In the genomic region with DNA sequence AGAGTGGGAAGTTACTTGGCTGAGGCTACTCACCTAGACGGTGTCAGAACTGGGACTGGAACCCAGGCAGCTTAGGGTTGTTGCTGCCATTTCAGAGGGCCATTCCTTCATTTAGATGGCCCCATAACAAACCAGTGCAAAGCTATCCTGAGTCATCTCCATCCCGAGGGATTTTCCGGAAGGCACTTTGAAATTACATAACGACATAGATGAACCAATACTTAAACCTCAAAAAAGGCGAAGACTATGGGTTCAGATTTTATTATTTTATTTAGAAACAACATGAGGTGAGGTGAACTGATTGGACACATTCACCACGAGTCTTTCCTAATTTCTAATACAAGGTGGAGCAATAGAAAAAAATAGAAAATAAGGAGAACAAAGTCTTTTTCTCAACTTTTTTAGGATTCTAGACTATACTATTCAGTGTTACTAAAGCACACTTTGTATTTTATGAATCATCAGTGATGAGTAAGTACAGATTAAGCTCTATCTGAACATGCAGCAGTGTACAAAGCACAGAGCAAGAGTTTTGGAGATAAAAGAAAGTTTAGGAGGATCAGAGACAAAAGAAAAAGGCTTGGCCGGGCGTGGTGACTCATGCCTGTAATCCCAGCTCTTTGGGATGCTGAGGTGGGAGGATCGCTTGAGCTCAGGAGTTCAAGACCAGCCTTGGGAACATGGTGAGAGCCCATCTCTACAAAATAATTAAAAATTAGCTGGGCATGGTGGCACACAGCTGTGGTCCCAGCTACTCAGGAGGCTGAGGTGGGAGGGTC, we compare ENCODE assay signal across 12 cellular contexts.
A peak's percentile ranks its signal among the peaks of the same experiment; 100 is the strongest.
DNase-seq lines count a peak whose midpoint lies in the region; ATAC-seq, FAIRE-seq and TF ChIP-seq lines count a peak whose summit lies in the region.
"Had no signal": no experiment of that assay in that cellular context is flagged by ENCODE, and none has a peak within 500 bp of the region (broad histone marks: within the 10 kb centered on the region; RNA-seq: fewer than 3 reads in every experiment).

No MANE protein-coding gene starts in this region.

- DNase-seq in HPDE6-E6E7 (ENCODE audit: extremely low spot score) (peak; percentile 58), K562 (ENCODE audit: extremely low read depth in 1 of 4, low spot score in 3 of 4) (no peak), kidney epithelial cell (ENCODE audit: low read depth) (peak; percentile 42), hepatocyte (ENCODE audit: low spot score) (no peak), NCI-H526 treated with DMSO at 0.1 percent for 48 hours (lab: John Stamatoyannopoulos, UW) (no peak), tibial nerve (ENCODE audit: low spot score in 2 of 2) (no peak), Ammon's horn (ENCODE audit: low spot score) (no peak)
- DNase-seq: activated CD4-positive, CD25-positive, alpha-beta regulatory T cell treated with anti-CD3 and anti-CD28 coated beads, Interleukin-2, amount 50 U/mL, for 72 hours; activated naive CD8-positive, alpha-beta T cell treated with anti-CD3 and anti-CD28 coated beads, Interleukin-2, amount 10 ng/mL, durations not matched to agents 7 days and 5 days; CD4-positive, alpha-beta memory T cell; NCI-H1417 had no signal

- no peak overlapping the region for H2AFZ ChIP-seq in ACC112 (ENCODE audit: low read length, unreplicated experiment)
- no peak overlapping the region for H2AFZ ChIP-seq in K562 (ENCODE audit: low read depth, low read length)
- no peak overlapping the region for H2AFZ ChIP-seq in hepatocyte

- CTCF ChIA-PET in K562 (lab: Yijun Ruan, JAX; ENCODE audit: low intra/inter-chr PET ratio), result no interaction called here

- H3K4me1 ChIP-seq in ACC112 (ENCODE audit: control insufficient read depth, insufficient read depth, low read length, unreplicated experiment) (peaks cover 47% of the 10 kb centered on the region), K562 (replicated peaks in 1 of 2; ENCODE audit: control insufficient read depth in 2 of 2, insufficient read depth in 2 of 2, low read length in 2 of 2) (no peaks in the 10 kb centered on the region), hepatocyte (ENCODE audit: insufficient read depth) (no peaks in the 10 kb centered on the region), tibial nerve (no peaks in the 10 kb centered on the region)

- no peak for TF ChIP-seq CTCF in K562 (IDR thresholded peaks at IDR 0.05 in 2 of 3, conservative IDR thresholded peaks at IDR 0.05 in 1 of 3; ENCODE audit: insufficient read depth in 2 of 3, low read depth in 1 of 3, low read length in 3 of 3)
- TF ChIP-seq CTCF in kidney epithelial cell (IDR thresholded peaks at IDR 0.05; ENCODE audit: insufficient read depth, low read length, poor library complexity, severe bottlenecking), result no peak
- TF ChIP-seq CTCF in hepatocyte (IDR thresholded peaks at IDR 0.05; ENCODE audit: poor library complexity), result no peak
- no peak for TF ChIP-seq CTCF in tibial nerve (IDR thresholded peaks at IDR 0.05)

- BruUV-seq in K562 (replicated peaks; lab: Mats Ljungman, UMichigan), result no TSS peak

- WGBS in K562 (ENCODE audit: insufficient coverage, low coverage, missing lambda C conversion rate), result 0% methylated on average over 9 of the region's 9 CpGs
- 84% methylated on average over 9 of the region's 9 CpGs for WGBS in hepatocyte (ENCODE audit: low lambda C conversion rate, missing lambda C conversion rate)
- 87 to 89% methylated on average over 9 of the region's 9 CpGs for WGBS in tibial nerve, 2 donors

- no peak overlapping the region for H3K4me3 ChIP-seq in ACC112 (ENCODE audit: low read depth, low read length)
- no peak overlapping the region for H3K4me3 ChIP-seq in K562
- no peak overlapping the region for H3K4me3 ChIP-seq in kidney epithelial cell (ENCODE audit: low read depth, low read length)
- H3K4me3 ChIP-seq in hepatocyte, result no peak overlapping the region
- H3K4me3 ChIP-seq in tibial nerve, result no peak overlapping the region

- H3K9me2 ChIP-seq in hepatocyte (replicated peaks; ENCODE audit: insufficient read depth), result no peaks in the 10 kb centered on the region

- no peak for TF ChIP-seq RAD21 in K562 (CRISPR knock-in tag; conservative IDR thresholded peaks at IDR 0.05 in 1 of 2, IDR thresholded peaks at IDR 0.05 in 1 of 2)

- H3K4me2 ChIP-seq in K562 (ENCODE audit: insufficient read depth, low read length) (no peak overlapping the region), hepatocyte (no peak overlapping the region)

- POLR2A ChIA-PET in K562 (lab: Yijun Ruan, JAX), result no interaction called here

- TF ChIP-seq EP300 in K562 (IDR thresholded peaks at IDR 0.05; ENCODE audit: low read length), result no peak
- no peak for TF ChIP-seq EP300 in tibial nerve (IDR thresholded peaks at IDR 0.05)

- intact Hi-C loops in K562 (cut with micrococcal nuclease), result no loop called here

- TF ChIP-seq POLR2A in K562 (conservative IDR thresholded peaks at IDR 0.05), result no peak
- TF ChIP-seq POLR2A in tibial nerve (IDR thresholded peaks at IDR 0.05), result no peak

- H3K27ac ChIP-seq in ACC112 (ENCODE audit: low read depth, low read length) (peak overlapping the region; percentile 76), K562 (ENCODE audit: extremely low read depth, low read depth, low read length) (no peak overlapping the region), hepatocyte (no peak overlapping the region), tibial nerve (no peak overlapping the region)

- no peak overlapping the region for H3K9ac ChIP-seq in K562 (ENCODE audit: insufficient read depth in 1 of 2, low read depth in 2 of 2, low read length in 2 of 2)

- in situ Hi-C loops in K562 (cut with MboI), result no loop called here

- H3K79me2 ChIP-seq in ACC112 (ENCODE audit: control insufficient read depth, insufficient read depth, low read length, unreplicated experiment) (peaks cover 46% of the 10 kb centered on the region), K562 (ENCODE audit: control insufficient read depth, insufficient read depth, low read length) (no peaks in the 10 kb centered on the region), hepatocyte (peaks cover 68% of the 10 kb centered on the region)

- no peak for ATAC-seq in K562

- FAIRE-seq in K562 (lab: Jason Lieb, UNC), result no peak

- no peaks in the 10 kb centered on the region for H4K20me1 ChIP-seq in K562 (replicated peaks; ENCODE audit: control insufficient read depth, insufficient read depth, low read length)
- H4K20me1 ChIP-seq in hepatocyte (ENCODE audit: insufficient read depth, poor library complexity, severe bottlenecking), result no peaks in the 10 kb centered on the region

- H3K9me1 ChIP-seq in K562 (ENCODE audit: control insufficient read depth, insufficient read depth, low read length), result no peaks in the 10 kb centered on the region

- no peaks in the 10 kb centered on the region for H3K27me3 ChIP-seq in ACC112 (ENCODE audit: insufficient read depth, low read length)
- no peaks in the 10 kb centered on the region; a peak in 2 of 5 replicates for H3K27me3 ChIP-seq in K562 (ENCODE audit: control insufficient read depth in 2 of 2, insufficient read depth in 2 of 2, low read length in 2 of 2)
- H3K27me3 ChIP-seq in kidney epithelial cell (ENCODE audit: control insufficient read depth, insufficient read depth, low read length), result no peaks in the 10 kb centered on the region
- H3K27me3 ChIP-seq in hepatocyte, result no peaks in the 10 kb centered on the region
- no peaks in the 10 kb centered on the region for H3K27me3 ChIP-seq in tibial nerve

- H3K36me3 ChIP-seq in ACC112 (ENCODE audit: insufficient read depth, low read length) (no peaks in the 10 kb centered on the region), K562 (ENCODE audit: control insufficient read depth, insufficient read depth, low read length) (no peaks in the 10 kb centered on the region), kidney epithelial cell (ENCODE audit: control insufficient read depth, insufficient read depth, low read length) (peaks cover 2% of the 10 kb centered on the region), hepatocyte (replicated peaks; ENCODE audit: insufficient read depth, low read depth) (no peaks in the 10 kb centered on the region), tibial nerve (no peaks in the 10 kb centered on the region)

- no peaks in the 10 kb centered on the region for H3K9me3 ChIP-seq in K562 (replicated peaks; ENCODE audit: control insufficient read depth, insufficient read depth, low read depth, low read length)
- H3K9me3 ChIP-seq in hepatocyte (ENCODE audit: low read depth), result peaks cover under 1% of the 10 kb centered on the region
- peaks cover 0 to 3% (median 0%) of the 10 kb centered on the region in 4 donors for H3K9me3 ChIP-seq in tibial nerve

TF ChIP-seq in K562, 482 proteins besides CTCF, POLR2A, EP300 and RAD21:
- TF ChIP-seq, protein P1, sequence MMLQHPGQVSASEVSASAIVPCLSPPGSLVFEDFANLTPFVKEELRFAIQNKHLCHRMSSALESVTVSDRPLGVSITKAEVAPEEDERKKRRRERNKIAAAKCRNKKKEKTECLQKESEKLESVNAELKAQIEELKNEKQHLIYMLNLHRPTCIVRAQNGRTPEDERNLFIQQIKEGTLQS (IDR thresholded peaks at IDR 0.05), result peak; percentile 33; the same call in 1 of the 2 replicates
- TF ChIP-seq, protein P1 (CRISPR knock-in tag; conservative IDR thresholded peaks at IDR 0.05), result no peak
- TF ChIP-seq CBFA2T3 (IDR thresholded peaks at IDR 0.05), result peak; percentile 35
- TF ChIP-seq JUND (IDR thresholded peaks at IDR 0.05; ENCODE audit: borderline replicate concordance, low read depth, low read length), result peak; percentile 11; the same call in 1 of the 2 replicates
- no peak for TF ChIP-seq JUND (tag; IDR thresholded peaks at IDR 0.05; ENCODE audit: borderline replicate concordance, low read depth, low read length)
- TF ChIP-seq, protein P2, sequence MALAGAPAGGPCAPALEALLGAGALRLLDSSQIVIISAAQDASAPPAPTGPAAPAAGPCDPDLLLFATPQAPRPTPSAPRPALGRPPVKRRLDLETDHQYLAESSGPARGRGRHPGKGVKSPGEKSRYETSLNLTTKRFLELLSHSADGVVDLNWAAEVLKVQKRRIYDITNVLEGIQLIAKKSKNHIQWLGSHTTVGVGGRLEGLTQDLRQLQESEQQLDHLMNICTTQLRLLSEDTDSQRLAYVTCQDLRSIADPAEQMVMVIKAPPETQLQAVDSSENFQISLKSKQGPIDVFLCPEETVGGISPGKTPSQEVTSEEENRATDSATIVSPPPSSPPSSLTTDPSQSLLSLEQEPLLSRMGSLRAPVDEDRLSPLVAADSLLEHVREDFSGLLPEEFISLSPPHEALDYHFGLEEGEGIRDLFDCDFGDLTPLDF (CRISPR knock-in tag; IDR thresholded peaks at IDR 0.05), result no peak
- TF ChIP-seq FOSL1 (tag; conservative IDR thresholded peaks at IDR 0.05), result peak; percentile 85
- TF ChIP-seq CBFA2T2 (conservative IDR thresholded peaks at IDR 0.05), result peak; percentile 17; the same call in 1 of the 2 replicates

Comparison
In these comparisons a context has a peak if more than half of its experiments do, and no peak if none do; other contexts are left out.
1. DNase-seq: peak in HPDE6-E6E7 (single experiment) and kidney epithelial cell (single experiment); none in K562 (0 of 4), hepatocyte (single experiment), NCI-H526 treated with DMSO at 0.1 percent for 48 hours (single experiment), tibial nerve (0 of 2) and Ammon's horn (single experiment).